ENCODE assay signal across 8 cellular contexts in the genomic region with DNA sequence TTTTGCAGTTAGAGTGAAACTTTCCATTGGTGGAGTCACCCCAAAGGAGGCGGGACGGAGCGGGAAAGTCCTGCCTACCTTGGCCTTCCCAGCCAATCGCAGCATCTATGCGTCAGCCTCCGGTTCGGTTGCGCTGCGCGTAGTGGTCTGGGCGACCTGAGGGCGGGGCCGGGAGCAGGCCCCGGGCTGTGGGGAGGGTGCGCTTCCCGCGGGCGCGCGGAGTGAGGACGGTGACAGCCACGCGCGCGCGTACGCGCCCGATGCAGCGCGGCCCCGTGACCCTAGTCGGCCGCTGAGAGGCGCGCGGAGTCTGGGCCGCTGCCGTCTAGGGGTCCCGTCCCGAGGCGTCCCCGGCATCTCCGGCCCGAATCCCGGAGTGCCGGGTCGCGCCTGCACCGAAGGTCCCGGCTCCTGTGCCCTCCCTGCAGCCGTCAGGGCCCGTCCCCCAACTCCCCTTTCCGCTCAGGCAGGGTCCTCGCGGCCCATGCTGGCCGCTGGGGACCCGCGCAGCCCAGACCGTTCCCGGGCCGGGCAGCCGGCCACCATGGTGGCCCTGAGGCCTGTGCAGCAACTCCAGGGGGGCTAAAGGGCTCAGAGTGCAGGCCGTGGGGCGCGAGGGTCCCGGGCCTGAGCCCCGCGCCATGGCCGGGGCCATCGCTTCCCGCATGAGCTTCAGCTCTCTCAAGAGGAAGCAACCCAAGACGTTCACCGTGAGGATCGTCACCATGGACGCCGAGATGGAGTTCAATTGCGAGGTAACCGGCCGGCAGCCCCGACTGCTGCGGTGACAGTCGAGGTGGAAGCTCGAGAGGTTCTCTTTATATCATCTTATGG.
A peak's percentile ranks its signal among the peaks of the same experiment; 100 is the strongest.
DNase-seq lines count a peak whose midpoint lies in the region; ATAC-seq lines count a peak whose summit lies in the region.

A gene (plus strand): TSS at position 276 of the 834 bp plus-strand sequence. CDS start 366 bp downstream, at position 642.

- peak; percentile 99 for DNase-seq in AG20443 (ENCODE audit: low spot score)
- DNase-seq in NCI-H446 treated with DMSO at 0.1 percent for 48 hours (lab: John Stamatoyannopoulos, UW), result peak; percentile 99
- peak; percentile 100 for DNase-seq in cerebellar cortex (ENCODE audit: low spot score)
- DNase-seq in iris pigment epithelial cell (ENCODE audit: low read depth), result peak; percentile 100
- DNase-seq in stimulated activated CD4-positive, alpha-beta T cell treated with anti-CD3 and anti-CD28 coated beads, Interleukin-12 subunit alpha, Interleukin-12 subunit beta, amount 100 ng/mL, for 4 hours, result peak; percentile 94

- ATAC-seq in GM19035 (IDR thresholded peaks at IDR 0.05; ENCODE audit: unreplicated experiment) (peak; percentile 92), HG03354 (IDR thresholded peaks at IDR 0.05; ENCODE audit: poor library complexity, severe bottlenecking, unreplicated experiment) (peak; percentile 97)
- peak; percentile 96 to 98 for ATAC-seq in activated CD4-positive, CD25-positive, alpha-beta regulatory T cell treated with anti-CD3 and anti-CD28 coated beads, Interleukin-2, amount 50 U/mL, for 24 hours

Comparison
In these comparisons a context has a peak if more than half of its experiments do, and no peak if none do; other contexts are left out.
1. Peak in every context shown above with its lines: DNase-seq and ATAC-seq.